Comparison of ENCODE assay signal across 11 cellular contexts in genomic region chr2:173959909-173960308, GRCh38. TPM values are rescaled to one million over a fixed set of nuclear protein-coding genes. Genes with fewer than 3 reads are reported as not detected.
A peak's percentile ranks its signal among the peaks of the same experiment; 100 is the strongest.
DNase-seq lines count a peak whose midpoint lies in the region; ATAC-seq, FAIRE-seq and TF ChIP-seq lines count a peak whose summit lies in the region.
"Had no signal": no experiment of that assay in that cellular context is flagged by ENCODE, and none has a peak within 500 bp of the region (broad histone marks: within the 10 kb centered on the region; RNA-seq: fewer than 3 reads in every experiment).

No MANE protein-coding gene starts in this region.

- H4K20me1 ChIP-seq in MM.1S (ENCODE audit: insufficient read depth, low read length), result peaks cover 56% of the 10 kb centered on the region

- intact Hi-C loops in Caco-2 (cut with micrococcal nuclease; ENCODE audit: unreplicated experiment), result loop anchor here (10.0 kb wide), 1 partner anchor 285 kb away; the partner anchor contains the start of gene OLA1

- DNase-seq in Caco-2 (no peak), MM.1S (no peak), nephron progenitor cell (no peak), inferior parietal cortex (ENCODE audit: extremely low spot score) (no peak), NCI-H2029 (lab: John Stamatoyannopoulos, UW) (no peak), D721Med (ENCODE audit: insufficient read length, low spot score) (no peak)
- no peak for DNase-seq in activated naive CD8-positive, alpha-beta T cell treated with anti-CD3 and anti-CD28 coated beads, Interleukin-2, amount 10 ng/mL, durations not matched to agents 7 days and 5 days
- DNase-seq: caudate nucleus, NCI-H1105 had no signal

- peaks cover 47% of the 10 kb centered on the region for H3K4me1 ChIP-seq in Caco-2
- H3K4me1 ChIP-seq in MM.1S (ENCODE audit: low read length), result peaks cover 17% of the 10 kb centered on the region

- H3K9me3 Mint-ChIP-seq in Caco-2 (ENCODE audit: unreplicated experiment), result no peaks in the 10 kb centered on the region
- H3K9me3 Mint-ChIP-seq in activated naive CD8-positive, alpha-beta T cell treated with anti-CD3 and anti-CD28 coated beads, Interleukin-2, amount 10 ng/mL, durations not matched to agents 7 days and 5 days, result no peaks in the 10 kb centered on the region
- H3K9me3 Mint-ChIP-seq in nephron progenitor cell, result peaks cover 29% of the 10 kb centered on the region

- no peak overlapping the region for H3K27ac ChIP-seq in MM.1S (ENCODE audit: low read length)
- H3K27ac ChIP-seq: RWPE1 had no signal

- no peaks in the 10 kb centered on the region for H3K9me2 ChIP-seq in MM.1S (replicated peaks; ENCODE audit: insufficient read depth, low read length)

- H3K4me1 Mint-ChIP-seq in Caco-2 (ENCODE audit: low read depth, unreplicated experiment) (peaks cover 41% of the 10 kb centered on the region), nephron progenitor cell (peaks cover 48% of the 10 kb centered on the region)
- H3K4me1 Mint-ChIP-seq in activated naive CD8-positive, alpha-beta T cell treated with anti-CD3 and anti-CD28 coated beads, Interleukin-2, amount 10 ng/mL, durations not matched to agents 7 days and 5 days, result peaks cover 51% of the 10 kb centered on the region

- no peak for FAIRE-seq in D721Med (lab: Jason Lieb, UNC)
- FAIRE-seq: HTR-8/SVneo had no signal

- H3K9me3 ChIP-seq in Caco-2, result no peaks in the 10 kb centered on the region
- H3K9me3 ChIP-seq in MM.1S (replicated peaks; ENCODE audit: insufficient read depth, low read length), result no peaks in the 10 kb centered on the region

- no peak for TF ChIP-seq CTCF in Caco-2 (IDR thresholded peaks at IDR 0.05; ENCODE audit: insufficient read depth in 1 of 2, low read depth in 1 of 2, low read length in 1 of 2, severe bottlenecking in 1 of 2, unreplicated experiment in 1 of 2)
- TF ChIP-seq CTCF in MM.1S (IDR thresholded peaks at IDR 0.05; ENCODE audit: low read length), result no peak
- no peak for TF ChIP-seq CTCF in nephron progenitor cell (IDR thresholded peaks at IDR 0.05)
- TF ChIP-seq CTCF in D721Med (IDR thresholded peaks at IDR 0.05; ENCODE audit: insufficient read depth, missing control alignments), result no peak

- peaks cover 75% of the 10 kb centered on the region for H3K36me3 Mint-ChIP-seq in Caco-2 (ENCODE audit: insufficient read depth, unreplicated experiment)
- peaks cover 51% of the 10 kb centered on the region for H3K36me3 Mint-ChIP-seq in activated naive CD8-positive, alpha-beta T cell treated with anti-CD3 and anti-CD28 coated beads, Interleukin-2, amount 10 ng/mL, durations not matched to agents 7 days and 5 days
- peaks cover 76% of the 10 kb centered on the region for H3K36me3 Mint-ChIP-seq in nephron progenitor cell (ENCODE audit: low read depth)

- BruUV-seq in Caco-2 (replicated peaks; lab: Mats Ljungman, UMichigan), result no TSS peak

- POLR2A ChIA-PET in Caco-2 (lab: Charles Lee), result no interaction called here
- POLR2A ChIA-PET in activated naive CD8-positive, alpha-beta T cell treated with anti-CD3 and anti-CD28 coated beads, Interleukin-2, amount 10 ng/mL, durations not matched to agents 7 days and 5 days (lab: Charles Lee), result no interaction called here

- H3K36me3 ChIP-seq in Caco-2 (ENCODE audit: control insufficient read depth, insufficient read depth, low read length) (peaks cover 5% of the 10 kb centered on the region), MM.1S (replicated peaks; ENCODE audit: insufficient read depth, low read length) (peaks cover 13% of the 10 kb centered on the region; the same call in 1 of the 2 replicates)

- H3K27me3 ChIP-seq in Caco-2 (replicated peaks; ENCODE audit: control insufficient read depth, insufficient read depth, low read length) (no peaks in the 10 kb centered on the region), MM.1S (replicated peaks; ENCODE audit: insufficient read depth, low read length) (no peaks in the 10 kb centered on the region)

- H3K4me2 ChIP-seq in MM.1S (ENCODE audit: low read depth, low read length), result peak overlapping the region; percentile 6; the same call in 1 of the 2 replicates

- H3K27me3 Mint-ChIP-seq in Caco-2 (ENCODE audit: insufficient read depth, unreplicated experiment), result no peaks in the 10 kb centered on the region
- H3K27me3 Mint-ChIP-seq in activated naive CD8-positive, alpha-beta T cell treated with anti-CD3 and anti-CD28 coated beads, Interleukin-2, amount 10 ng/mL, durations not matched to agents 7 days and 5 days, result no peaks in the 10 kb centered on the region
- H3K27me3 Mint-ChIP-seq in nephron progenitor cell (ENCODE audit: low read depth, poor library complexity), result peaks cover 3% of the 10 kb centered on the region

- no peak for ATAC-seq in activated naive CD8-positive, alpha-beta T cell treated with anti-CD3 and anti-CD28 coated beads, Interleukin-2, amount 10 ng/mL, durations not matched to agents 7 days and 5 days (ENCODE audit: low read depth)

- peaks cover 86% of the 10 kb centered on the region for H3K79me2 ChIP-seq in MM.1S (ENCODE audit: low read length)

- H3K4me3 ChIP-seq in Caco-2 (ENCODE audit: low read depth, low read length) (no peak overlapping the region), MM.1S (ENCODE audit: low read length) (no peak overlapping the region)

- CTCF ChIA-PET in Caco-2 (lab: Charles Lee), result no interaction called here

- H2AFZ ChIP-seq in MM.1S (ENCODE audit: low read length), result no peak overlapping the region

- H3K9ac ChIP-seq in MM.1S (ENCODE audit: low read length), result no peak overlapping the region

- no peak overlapping the region for H3K27ac Mint-ChIP-seq in Caco-2 (ENCODE audit: unreplicated experiment)
- H3K27ac Mint-ChIP-seq in activated naive CD8-positive, alpha-beta T cell treated with anti-CD3 and anti-CD28 coated beads, Interleukin-2, amount 10 ng/mL, durations not matched to agents 7 days and 5 days, result peak overlapping the region; percentile 65
- peak overlapping the region; percentile 29 for H3K27ac Mint-ChIP-seq in nephron progenitor cell

- peak overlapping the region; percentile 29 for H3K4me3 Mint-ChIP-seq in Caco-2 (ENCODE audit: unreplicated experiment)
- peak overlapping the region; percentile 61 for H3K4me3 Mint-ChIP-seq in activated naive CD8-positive, alpha-beta T cell treated with anti-CD3 and anti-CD28 coated beads, Interleukin-2, amount 10 ng/mL, durations not matched to agents 7 days and 5 days
- H3K4me3 Mint-ChIP-seq in nephron progenitor cell, result no peak overlapping the region

- peaks cover 11% of the 10 kb centered on the region for H3F3A ChIP-seq in MM.1S (ENCODE audit: insufficient read depth, low read length)

RNA-seq across cellular contexts. Expression of gene SP3, which starts 5.3 kb away (rescaled TPM):
- 108 and 111 TPM in 2 replicates for total RNA-seq in Caco-2 (2022)
- total RNA-seq in activated naive CD8-positive, alpha-beta T cell treated with anti-CD3 and anti-CD28 coated beads, Interleukin-2, amount 10 ng/mL, durations not matched to agents 7 days and 5 days, result 100 to 1,000 TPM; 101 TPM
